Comparison of ENCODE assay signal across 8 cellular contexts in genomic region chr11:124622531-124623451, GRCh38. TPM values are rescaled to one million over a fixed set of nuclear protein-coding genes. Genes with fewer than 3 reads are reported as not detected.
DNase-seq lines count a peak whose midpoint lies in the region; ATAC-seq and TF ChIP-seq lines count a peak whose summit lies in the region.

Gene TBRG1, plus strand, starts transcription at chr11:124622864. Its CDS starts 220 bp downstream, at chr11:124623084.

- H3K27me3 ChIP-seq in GM06990 (replicated peaks; ENCODE audit: control insufficient read depth, insufficient read depth, low read length) (no peaks in the 10 kb centered on the region; the same call in 1 of the 2 replicates), suprapubic skin (peaks cover 6% of the 10 kb centered on the region)

- TF ChIP-seq CTCF in GM06990 (IDR thresholded peaks at IDR 0.05; ENCODE audit: insufficient read depth, low read length, poor library complexity, severe bottlenecking) (no peak), suprapubic skin (IDR thresholded peaks at IDR 0.05) (no peak)

- DNase-seq in GM06990 (ENCODE audit: extremely low read depth, insufficient read length) (peak; percentile 83), NCI-H1092 (lab: John Stamatoyannopoulos, UW) (peak; percentile 91), globus pallidus (ENCODE audit: low spot score) (peak; percentile 93), occipital lobe (lab: John Stamatoyannopoulos, UW) (peak; percentile 90), suprapubic skin (ENCODE audit: low spot score in 2 of 2) (peak; percentile 94 to 95)

- peaks cover 3% of the 10 kb centered on the region for H3K27me3 Mint-ChIP-seq in activated naive CD4-positive, alpha-beta T cell treated with anti-CD3 and anti-CD28 coated beads, Interleukin-2, amount 50 U/mL, for 24 hours

- H3K4me3 ChIP-seq in GM06990 (replicated peaks; ENCODE audit: low read depth, low read length) (peak within 1 kb of the TSS; percentile 97), suprapubic skin (peak within 1 kb of the TSS; percentile 98)

- H3K4me3 Mint-ChIP-seq in activated naive CD4-positive, alpha-beta T cell treated with anti-CD3 and anti-CD28 coated beads, Interleukin-2, amount 50 U/mL, for 24 hours = peak within 1 kb of the TSS; percentile 88

- H3K4me1 Mint-ChIP-seq in activated naive CD4-positive, alpha-beta T cell treated with anti-CD3 and anti-CD28 coated beads, Interleukin-2, amount 50 U/mL, for 24 hours = peaks cover 36% of the 10 kb centered on the region

- ATAC-seq in HG02571 (IDR thresholded peaks at IDR 0.05; ENCODE audit: unreplicated experiment) (peak; percentile 99), SK-N-SH treated with all-trans-retinoic acid at 6 μM for 48 hours (peak; percentile 99)

- H3K36me3 ChIP-seq in GM06990 (ENCODE audit: control insufficient read depth, insufficient read depth, low read length) = peaks cover 14% of the 10 kb centered on the region
- H3K36me3 ChIP-seq in suprapubic skin = peaks cover 23% of the 10 kb centered on the region

- H3K27ac ChIP-seq in suprapubic skin = peak within 1 kb of the TSS; percentile 94

- no peaks in the 10 kb centered on the region for H3K9me3 ChIP-seq in suprapubic skin

- peaks cover 9% of the 10 kb centered on the region for H3K36me3 Mint-ChIP-seq in activated naive CD4-positive, alpha-beta T cell treated with anti-CD3 and anti-CD28 coated beads, Interleukin-2, amount 50 U/mL, for 24 hours

- H3K9me3 Mint-ChIP-seq in activated naive CD4-positive, alpha-beta T cell treated with anti-CD3 and anti-CD28 coated beads, Interleukin-2, amount 50 U/mL, for 24 hours = no peaks in the 10 kb centered on the region

- WGBS in suprapubic skin = under 1% methylated on average over 48 of the region's 57 CpGs

- peak; percentile 42 to 91 for TF ChIP-seq POLR2A in suprapubic skin (IDR thresholded peaks at IDR 0.05)

- no peak for TF ChIP-seq EP300 in suprapubic skin (IDR thresholded peaks at IDR 0.05)

- peaks cover 28% of the 10 kb centered on the region for H3K4me1 ChIP-seq in suprapubic skin

- H3K27ac Mint-ChIP-seq in activated naive CD4-positive, alpha-beta T cell treated with anti-CD3 and anti-CD28 coated beads, Interleukin-2, amount 50 U/mL, for 24 hours = peak within 1 kb of the TSS; percentile 97

TF ChIP-seq in SK-N-SH treated with all-trans-retinoic acid at 6 μM for 48 hours, 23 proteins besides CTCF, POLR2A, EP300 and RAD21:
- no peak for TF ChIP-seq OSR1 (CRISPR knock-in tag; IDR thresholded peaks at IDR 0.05)
- no peak for TF ChIP-seq POU6F1 (CRISPR knock-in tag; IDR thresholded peaks at IDR 0.05; ENCODE audit: borderline replicate concordance, low read depth)
- peak; percentile 65; the same call in 1 of the 2 replicates for TF ChIP-seq TSHZ2 (CRISPR knock-in tag; IDR thresholded peaks at IDR 0.05)
- TF ChIP-seq CSRNP3 (CRISPR knock-in tag; IDR thresholded peaks at IDR 0.05) = 0 out of 2 replicates have a peak, but pooled peaks have one; percentile 38
- 0 out of 2 replicates have a peak, but pooled peaks have one; percentile 62 for TF ChIP-seq CSDC2 (CRISPR knock-in tag; IDR thresholded peaks at IDR 0.05)

RNA-seq across cellular contexts. Expression of gene TBRG1, which starts in this region (rescaled TPM):
- total RNA-seq in occipital lobe (42.7 TPM), suprapubic skin (10 to 100 TPM; 25.9 to 48.8 (median 32.8) TPM)

Comparison
In these comparisons a context has a peak if more than half of its experiments do, and no peak if none do; other contexts are left out.
1. Peak in every context shown above with its lines: DNase-seq, ATAC-seq, H3K4me3 ChIP-seq and H3K27ac ChIP-seq.